In genomic region chr4:70833701-70834100, GRCh38 we compare ENCODE assay signal across 20 cellular contexts. TPM values are rescaled to one million over a fixed set of nuclear protein-coding genes. Genes with fewer than 3 reads are reported as not detected.
DNase-seq lines count a peak whose midpoint lies in the region; ATAC-seq and TF ChIP-seq lines count a peak whose summit lies in the region.
"Had no signal": no experiment of that assay in that cellular context is flagged by ENCODE, and none has a peak within 500 bp of the region (broad histone marks: within the 10 kb centered on the region; RNA-seq: fewer than 3 reads in every experiment).

No MANE protein-coding gene starts in this region.

- H2BK15ac ChIP-seq in IMR-90 (ENCODE audit: low read depth, low read length) = no peak overlapping the region

- no peak overlapping the region for H4K91ac ChIP-seq in IMR-90 (ENCODE audit: insufficient read depth, low read depth, low read length)

- H4K5ac ChIP-seq in IMR-90 (ENCODE audit: low read depth, low read length) = no peak overlapping the region

- BruUV-seq in IMR-90 (replicated peaks; lab: Mats Ljungman, UMichigan) = no TSS peak

- TF ChIP-seq CTCF in IMR-90 (conservative IDR thresholded peaks at IDR 0.05; ENCODE audit: low read depth, low read length) (no peak), astrocyte of the spinal cord (IDR thresholded peaks at IDR 0.05; ENCODE audit: low read depth, low read length) (no peak), left lung (IDR thresholded peaks at IDR 0.05) (no peak), dorsolateral prefrontal cortex (IDR thresholded peaks at IDR 0.05 in 54 of 56, conservative IDR thresholded peaks at IDR 0.05 in 2 of 56; ENCODE audit: low read depth in 1 of 56, partially characterized antibody in 56 of 56) (no peak), ascending aorta (IDR thresholded peaks at IDR 0.05) (no peak)

- no peak overlapping the region for H2AFZ ChIP-seq in IMR-90 (replicated peaks; ENCODE audit: low read length, poor library complexity)

- H2BK20ac ChIP-seq in IMR-90 (ENCODE audit: low read depth, low read length) = no peak overlapping the region

- H2AK5ac ChIP-seq in IMR-90 (ENCODE audit: low read depth, low read length) = no peak overlapping the region

- dilution Hi-C loops in IMR-90 (cut with HindIII; ENCODE audit: low sequenced_read_pairs, unreplicated experiment) = no loop called here

- no peak overlapping the region for H3K4ac ChIP-seq in IMR-90 (ENCODE audit: low read depth, low read length)

- no CpG with 5 or more reads among the region's 2 CpGs for WGBS in IMR-90 (ENCODE audit: extremely low coverage in 2 of 2, insufficient read length in 1 of 2), 2 experiments

- no peaks in the 10 kb centered on the region for H3K9me3 ChIP-seq in IMR-90 (ENCODE audit: control insufficient read depth, insufficient read depth, low read length)
- no peaks in the 10 kb centered on the region for H3K9me3 ChIP-seq in left lung
- no peaks in the 10 kb centered on the region for H3K9me3 ChIP-seq in ascending aorta
- H3K9me3 ChIP-seq: A549 had no signal

- no peaks in the 10 kb centered on the region for H3K27me3 ChIP-seq in IMR-90 (ENCODE audit: control insufficient read depth, insufficient read depth, low read length)
- no peaks in the 10 kb centered on the region for H3K27me3 ChIP-seq in left lung
- no peaks in the 10 kb centered on the region for H3K27me3 ChIP-seq in dorsolateral prefrontal cortex
- H3K27me3 ChIP-seq in ascending aorta = no peaks in the 10 kb centered on the region

- H4K20me1 ChIP-seq in IMR-90 (ENCODE audit: insufficient read depth, low read length) = peaks cover 41% of the 10 kb centered on the region

- no peak for TF ChIP-seq RAD21 in IMR-90 (IDR thresholded peaks at IDR 0.05; ENCODE audit: low read length)

- H3K9me1 ChIP-seq in IMR-90 (ENCODE audit: insufficient read depth, low read length) = peaks cover 12% of the 10 kb centered on the region

- no peak overlapping the region for H3K4me3 ChIP-seq in IMR-90 (ENCODE audit: insufficient read depth, low read depth, low read length)
- H3K4me3 ChIP-seq in astrocyte of the spinal cord (ENCODE audit: low read depth, low read length) = no peak overlapping the region
- H3K4me3 ChIP-seq in left lung = no peak overlapping the region
- H3K4me3 ChIP-seq in dorsolateral prefrontal cortex = no peak overlapping the region
- no peak overlapping the region for H3K4me3 ChIP-seq in ascending aorta
- H3K4me3 ChIP-seq: A549, GM12878 had no signal

- no peak overlapping the region for H3K18ac ChIP-seq in IMR-90 (ENCODE audit: low read depth, low read length)

- H3K36me3 ChIP-seq in IMR-90 (ENCODE audit: control insufficient read depth, insufficient read depth, low read length) (peaks cover 36% of the 10 kb centered on the region), left lung (peaks cover 0 to 71% of the 10 kb centered on the region in 2 donors), ascending aorta (peaks cover 56 to 59% of the 10 kb centered on the region in 2 donors)

- H3K14ac ChIP-seq in IMR-90 (replicated peaks; ENCODE audit: low read depth, low read length) = no peak overlapping the region

- no peak for TF ChIP-seq POLR2A in IMR-90 (IDR thresholded peaks at IDR 0.05; ENCODE audit: low read depth, low read length)

- peaks cover 21 to 42% of the 10 kb centered on the region in 2 experiments for H3K79me1 ChIP-seq in IMR-90 (ENCODE audit: low read depth in 1 of 2, low read length in 2 of 2)

- H3K23ac ChIP-seq in IMR-90 (ENCODE audit: low read depth, low read length) = no peak overlapping the region

- H3K4me1 ChIP-seq in IMR-90 (ENCODE audit: control insufficient read depth, insufficient read depth, low read length) (peaks cover 8% of the 10 kb centered on the region), left lung (peaks cover 4 to 34% of the 10 kb centered on the region in 2 donors), ascending aorta (peaks cover 4 to 13% of the 10 kb centered on the region in 2 donors)

- no peak; the same call in 1 of the 2 replicates for ATAC-seq in IMR-90 (ENCODE audit: low read depth)
- ATAC-seq in left lung = peak; percentile 48
- ATAC-seq: A549, GM12878, Right ventricle myocardium inferior had no signal

- intact Hi-C loops in IMR-90 (cut with micrococcal nuclease) (no loop called here), left lung (cut with DNase I) (no loop called here), dorsolateral prefrontal cortex (cut with DNase I) (no loop called here), ascending aorta (cut with DNase I) (no loop called here)

- in situ Hi-C loops in IMR-90 (cut with MboI; ENCODE audit: low sequenced_read_pairs) = loop anchor here (10.0 kb wide), 1 partner anchor 161 kb away; the partner anchor contains the start of gene DCK
- in situ Hi-C loops in astrocyte of the spinal cord (cut with HindIII; ENCODE audit: low sequenced_read_pairs) = no loop called here

- H3K9ac ChIP-seq in IMR-90 (ENCODE audit: low read depth, low read length) = no peak overlapping the region

- H2BK5ac ChIP-seq in IMR-90 (ENCODE audit: low read depth, low read length, poor library complexity, severe bottlenecking) = no peak overlapping the region

- no peak overlapping the region for H2AK9ac ChIP-seq in IMR-90 (replicated peaks; ENCODE audit: low read depth, low read length, poor library complexity)

- POLR2A ChIA-PET in IMR-90 (lab: Charles Lee; ENCODE audit: unreplicated experiment) = no interaction called here

- CTCF ChIA-PET in IMR-90 (lab: Yijun Ruan, JAX) = no interaction called here

- H3K4me2 ChIP-seq in IMR-90 (ENCODE audit: low read depth, low read length) = no peak overlapping the region
- H3K4me2 ChIP-seq: A549 had no signal

- DNase-seq in EH (ENCODE audit: low read depth) (peak; percentile 38), IMR-90 (peak; percentile 16), astrocyte of the spinal cord (ENCODE audit: low read depth, low spot score) (peak; percentile 27), left lung (no peak), dorsolateral prefrontal cortex (no peak), AG08396 (ENCODE audit: low spot score) (no peak), putamen (ENCODE audit: low spot score) (no peak), ascending aorta (ENCODE audit: low spot score in 2 of 2) (no peak)
- DNase-seq: CD4-positive, CD25-positive, alpha-beta regulatory T cell; GOT3; HCEC 1CT; KG1; NCI-H1105; NCI-H2081; NCI-H2171; NCI-H524 treated with DMSO at 0.1 percent for 48 hours; NCI-H82 had no signal

- no peak overlapping the region for H3K27ac ChIP-seq in IMR-90 (ENCODE audit: insufficient read depth, low read length)
- H3K27ac ChIP-seq in left lung = no peak overlapping the region
- H3K27ac ChIP-seq in dorsolateral prefrontal cortex = no peak overlapping the region
- no peak overlapping the region for H3K27ac ChIP-seq in ascending aorta
- H3K27ac ChIP-seq: A549 had no signal

- no peak overlapping the region for H3K56ac ChIP-seq in IMR-90 (ENCODE audit: extremely low read depth, insufficient read depth, low read length)

- no peak overlapping the region for H4K8ac ChIP-seq in IMR-90 (ENCODE audit: low read depth in 2 of 2, low read length in 2 of 2)

- no peak overlapping the region for H2BK120ac ChIP-seq in IMR-90 (ENCODE audit: low read depth, low read length)

TF ChIP-seq in IMR-90, 13 proteins besides CTCF, POLR2A, EP300 and RAD21:
- no peak for TF ChIP-seq MAFK (IDR thresholded peaks at IDR 0.05; ENCODE audit: low read depth, low read length)

RNA-seq across cellular contexts. Expression of gene GRSF1, which starts 6.0 kb away (rescaled TPM):
- total RNA-seq in IMR-90 (2012; rRNA removed) (67.7 and 107 TPM in 2 replicates), left lung (10 to 100 TPM; 60.3 to 74.5 TPM), dorsolateral prefrontal cortex (10 to 100 TPM; 49.9 to 98.5 (median 76.9) TPM), ascending aorta (23.3 TPM)
- 58.3 and 71.5 TPM in 2 replicates for polyA plus RNA-seq in IMR-90 (2012; rRNA removed)
- 22.3 and 26.0 TPM in 2 replicates for polyA plus RNA-seq in IMR-90 (2012; cell fraction: cytosol; rRNA removed)
- 29.1 and 48.2 TPM in 2 replicates for polyA plus RNA-seq in IMR-90 (2012; cell fraction: nucleus; rRNA removed; ENCODE audit: low replicate concordance)

Comparison
In these comparisons a context has a peak if more than half of its experiments do, and no peak if none do; other contexts are left out.
1. DNase-seq: peak in EH (single experiment), IMR-90 (single experiment) and astrocyte of the spinal cord (single experiment); none in left lung (0 of 2), dorsolateral prefrontal cortex (0 of 10), AG08396 (single experiment), putamen (single experiment) and ascending aorta (0 of 2).